ENCODE assay signal across 9 cellular contexts in the genomic region with DNA sequence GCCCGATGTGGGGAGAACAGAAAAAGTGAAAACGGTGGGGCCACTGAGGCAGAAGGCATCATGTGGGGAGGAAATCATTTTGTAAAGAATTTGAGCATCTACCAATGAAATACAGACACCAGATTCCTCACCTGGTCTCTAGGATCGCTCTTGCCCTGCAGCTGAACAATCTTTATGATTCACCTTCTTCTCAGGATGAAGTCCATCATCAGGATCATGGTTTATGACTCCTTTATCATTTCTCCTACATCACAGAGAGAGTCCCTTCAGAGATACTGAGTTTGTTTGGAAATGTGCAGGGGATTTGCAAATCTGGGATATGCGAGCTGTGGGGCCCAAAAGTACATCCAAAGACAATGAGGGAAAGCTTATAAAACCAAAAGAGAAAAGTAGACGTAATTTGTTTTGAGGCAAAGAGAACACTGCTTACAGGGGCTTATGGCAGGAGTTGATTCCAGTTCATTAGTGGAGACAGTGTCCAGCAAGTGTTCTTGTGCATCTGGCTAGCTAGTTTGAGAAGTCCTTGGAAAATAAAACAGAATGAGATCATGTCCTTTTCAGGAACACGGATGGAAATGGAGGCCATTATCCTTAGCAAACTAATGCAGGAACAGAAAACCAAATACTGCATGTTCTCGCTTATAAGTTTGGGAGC. TPM values are rescaled to one million over a fixed set of nuclear protein-coding genes. Genes with fewer than 3 reads are reported as not detected.
A peak's percentile ranks its signal among the peaks of the same experiment; 100 is the strongest.
DNase-seq lines count a peak whose midpoint lies in the region; ATAC-seq and TF ChIP-seq lines count a peak whose summit lies in the region.
"Had no signal": no experiment of that assay in that cellular context is flagged by ENCODE, and none has a peak within 500 bp of the region (broad histone marks: within the 10 kb centered on the region; RNA-seq: fewer than 3 reads in every experiment).

No MANE protein-coding gene starts in this region.

- ATAC-seq in GM19035 (IDR thresholded peaks at IDR 0.05; ENCODE audit: unreplicated experiment) (peak; percentile 1), PC-3 (peak; percentile 39), gastroesophageal sphincter (peak; percentile 50), HG03025 (IDR thresholded peaks at IDR 0.05; ENCODE audit: low FRiP score, unreplicated experiment) (no peak)

- H3K27ac ChIP-seq in PC-3 (ENCODE audit: low read length) (peak overlapping the region; percentile 91), gastroesophageal sphincter (peak overlapping the region; percentile 35 to 83 (median 78)), skeletal muscle tissue (ENCODE audit: low read depth, low read length) (peak overlapping the region; percentile 52)

- DNase-seq in PC-3 (peak; percentile 42), SHP77 (lab: John Stamatoyannopoulos, UW) (no peak), NCI-H1694 treated with DMSO at 0.1 percent for 48 hours (lab: John Stamatoyannopoulos, UW) (no peak), NCI-H510A treated with DMSO at 0.1 percent for 48 hours (lab: John Stamatoyannopoulos, UW) (no peak)

- H3K4me1 ChIP-seq in PC-3 (ENCODE audit: insufficient read depth, low read length) (peaks cover 27% of the 10 kb centered on the region), gastroesophageal sphincter (peaks cover 0 to 9% (median 0%) of the 10 kb centered on the region in 3 donors), skeletal muscle tissue (ENCODE audit: control insufficient read depth in 3 of 3, insufficient read depth in 3 of 3, low read length in 3 of 3) (peaks cover 2 to 7% (median 2%) of the 10 kb centered on the region in 3 donors)

- no peaks in the 10 kb centered on the region for H3K9me2 ChIP-seq in PC-3 (replicated peaks; ENCODE audit: low read length)

- BruUV-seq in PC-3 (replicated peaks; lab: Mats Ljungman, UMichigan) = no TSS peak

- TF ChIP-seq CTCF in PC-3 (conservative IDR thresholded peaks at IDR 0.05; ENCODE audit: low read depth, low read length) (no peak), gastroesophageal sphincter (IDR thresholded peaks at IDR 0.05) (no peak)

- H3K9me3 ChIP-seq in PC-3 (ENCODE audit: low read length) = no peaks in the 10 kb centered on the region
- H3K9me3 ChIP-seq in gastroesophageal sphincter = no peaks in the 10 kb centered on the region
- no peaks in the 10 kb centered on the region for H3K9me3 ChIP-seq in skeletal muscle tissue (ENCODE audit: control insufficient read depth in 3 of 3, low read length in 3 of 3)

- no peaks in the 10 kb centered on the region for H3F3A ChIP-seq in PC-3 (ENCODE audit: low read length, unreplicated experiment)

- H3K79me2 ChIP-seq in PC-3 (ENCODE audit: low read length) = no peaks in the 10 kb centered on the region

- POLR2A ChIA-PET in PC-3 (lab: Charles Lee; ENCODE audit: unreplicated experiment) = no interaction called here

- 0 out of 2 replicates have a peak overlapping the region, but pooled peaks have one; percentile 37 for H3K9ac ChIP-seq in PC-3 (ENCODE audit: low read length)
- H3K9ac ChIP-seq in skeletal muscle tissue (ENCODE audit: low read depth in 1 of 3, low read length in 3 of 3) = peak overlapping the region in 2 of 3 donors; percentile 29 to 57

- H3K36me3 ChIP-seq in PC-3 (ENCODE audit: low read depth, low read length) (no peaks in the 10 kb centered on the region), gastroesophageal sphincter (no peaks in the 10 kb centered on the region), skeletal muscle tissue (ENCODE audit: control insufficient read depth in 3 of 3, insufficient read depth in 3 of 3, low read length in 3 of 3) (no peaks in the 10 kb centered on the region)

- H3K4me3 ChIP-seq in PC-3 (ENCODE audit: low read length) (peak overlapping the region; percentile 71; the same call in 1 of the 2 replicates), gastroesophageal sphincter (peak overlapping the region in 1 of 2 donors; percentile 28), skeletal muscle tissue (ENCODE audit: low read length in 3 of 3) (peak overlapping the region; percentile 45 to 53 (median 45))

- H3K27me3 ChIP-seq in PC-3 (ENCODE audit: low read length) = no peaks in the 10 kb centered on the region
- H3K27me3 ChIP-seq in gastroesophageal sphincter = no peaks in the 10 kb centered on the region
- H3K27me3 ChIP-seq in skeletal muscle tissue (ENCODE audit: control insufficient read depth in 3 of 3, insufficient read depth in 3 of 3, low read length in 3 of 3) = no peaks in the 10 kb centered on the region

- H3K4me2 ChIP-seq in PC-3 (ENCODE audit: low read length) = peak overlapping the region; percentile 91

- CTCF ChIA-PET in PC-3 (lab: Charles Lee) = interaction anchor here (0.9 kb wide), 1 partner anchor 15 kb away, joined by 3 read pairs; a partner anchor contains a TSS

- no peak for TF ChIP-seq POLR2A in gastroesophageal sphincter (IDR thresholded peaks at IDR 0.05)

- TF ChIP-seq EP300 in gastroesophageal sphincter (IDR thresholded peaks at IDR 0.05) = no peak

- H2AFZ ChIP-seq in PC-3 (ENCODE audit: low read length) = 0 out of 2 replicates have a peak overlapping the region, but pooled peaks have one; percentile 82

- 44 to 54% methylated on average over 7 of the region's 7 CpGs for WGBS in gastroesophageal sphincter (ENCODE audit: low coverage in 1 of 2), 2 donors

- no peaks in the 10 kb centered on the region for H4K20me1 ChIP-seq in PC-3 (ENCODE audit: low read length)

- intact Hi-C loops in PC-3 (cut with micrococcal nuclease) = no loop called here

RNA-seq across cellular contexts. Expression of a gene that starts 15.3 kb away (rescaled TPM):
- total RNA-seq in PC-3 (2014; rRNA removed) (271 and 280 TPM in 2 replicates), gastroesophageal sphincter (100 to 1,000 TPM; 235 to 412 (median 359) TPM), skeletal muscle tissue (193 TPM)

RNA-seq across cellular contexts. Expression of a gene that starts 52.8 kb away (rescaled TPM):
- not detected in 2 replicates for total RNA-seq in PC-3 (2014; rRNA removed)
- total RNA-seq in gastroesophageal sphincter = 1 to 10 TPM in 1 of 4 donors, under 1 TPM in 3; 0.39 to 2.3 (median 0.51) TPM
- total RNA-seq in skeletal muscle tissue = 2.6 TPM
- total RNA-seq: activated CD8-positive, alpha-beta T cell treated with anti-CD3 and anti-CD28 coated beads for 36 hours had no signal
